Comparison of ENCODE assay signal across 24 cellular contexts in the genomic region with DNA sequence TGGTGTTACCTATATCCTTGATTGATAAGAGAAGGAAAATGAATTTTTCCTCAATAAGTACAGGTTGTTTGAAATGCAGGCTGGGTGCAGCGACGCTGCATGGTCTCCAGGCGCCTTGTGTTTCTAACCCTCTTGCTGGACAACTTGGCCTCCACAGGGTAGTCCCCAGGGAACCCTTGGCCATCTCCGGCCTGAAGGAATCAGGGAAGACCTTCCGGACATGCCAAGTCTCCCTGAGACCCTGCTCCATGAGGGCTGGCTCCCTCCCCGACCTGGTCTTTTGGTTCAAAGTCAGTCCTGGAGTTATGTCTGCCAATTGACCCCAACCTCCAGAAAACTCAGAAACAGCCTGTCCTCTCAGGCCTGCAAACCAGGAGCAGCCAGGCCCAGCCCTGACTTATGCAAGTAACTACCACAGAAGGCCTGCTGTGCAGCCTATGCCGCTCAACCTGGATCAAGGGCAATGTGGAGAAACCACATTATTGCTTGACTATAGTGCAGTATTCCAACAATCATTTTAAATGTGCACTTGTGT.
A peak's percentile ranks its signal among the peaks of the same experiment; 100 is the strongest.
DNase-seq lines count a peak whose midpoint lies in the region; ATAC-seq and TF ChIP-seq lines count a peak whose summit lies in the region.
"Had no signal": no experiment of that assay in that cellular context is flagged by ENCODE, and none has a peak within 500 bp of the region (broad histone marks: within the 10 kb centered on the region; RNA-seq: fewer than 3 reads in every experiment).

No MANE protein-coding gene starts in this region.

- DNase-seq in activated effector memory CD4-positive, alpha-beta T cell treated with anti-CD3 and anti-CD28 coated beads, Interleukin-2, amount 50 U/mL, for 16 hours = peak; percentile 37
- DNase-seq in activated effector memory CD4-positive, alpha-beta T cell treated with Interleukin-2 at 50 U/mL for 16 hours = no peak
- DNase-seq in chondrocyte (ENCODE audit: low spot score) (peak; percentile 75), left lobe of liver (ENCODE audit: low spot score) (peak; percentile 46), thyroid gland (no peak), type B pancreatic cell (ENCODE audit: extremely low spot score, unreplicated experiment) (no peak)
- DNase-seq: 8988T; ACHN; AML-193; BE2C; Calu3; CD4-positive, alpha-beta T cell; CD8-positive, alpha-beta memory T cell; COR-L47; DMS53; DMS79 treated with DMSO at 0.1 percent for 48 hours; GF-D8; GOT3; HFFc6 had no signal

- ATAC-seq in left lobe of liver (no peak), HG03097 (IDR thresholded peaks at IDR 0.05; ENCODE audit: low FRiP score, unreplicated experiment) (no peak)
- ATAC-seq: A549 had no signal

- H3K27me3 Mint-ChIP-seq in chondrocyte (ENCODE audit: low read depth) = no peaks in the 10 kb centered on the region
- no peaks in the 10 kb centered on the region for H3K27me3 Mint-ChIP-seq in type B pancreatic cell
- H3K27me3 Mint-ChIP-seq: CD4-positive, alpha-beta T cell; CD8-positive, alpha-beta memory T cell had no signal

- no peak for TF ChIP-seq POLR2A in thyroid gland (IDR thresholded peaks at IDR 0.05)

- peaks cover 23 to 33% of the 10 kb centered on the region in 2 donors for H3K4me1 ChIP-seq in thyroid gland
- H3K4me1 ChIP-seq: HAP-1 had no signal

- H3K4me3 ChIP-seq in thyroid gland (replicated peaks in 1 of 3) = no peak overlapping the region
- H3K4me3 ChIP-seq: A549; BLaER1 treated with 17β-estradiol and CSF1 and Interleukin-3, amounts not matched to agents 10 nM and 100 nM; HAP-1 had no signal

- H3K36me3 Mint-ChIP-seq in chondrocyte (ENCODE audit: low read depth) (no peaks in the 10 kb centered on the region), type B pancreatic cell (no peaks in the 10 kb centered on the region)

- no peaks in the 10 kb centered on the region for H3K9me3 Mint-ChIP-seq in chondrocyte (ENCODE audit: low read depth)
- H3K9me3 Mint-ChIP-seq in type B pancreatic cell = no peaks in the 10 kb centered on the region
- H3K9me3 Mint-ChIP-seq: CD4-positive, alpha-beta T cell; CD8-positive, alpha-beta memory T cell; HFFc6 had no signal

- H3K4me1 Mint-ChIP-seq in chondrocyte (ENCODE audit: low read depth) (peaks cover 33% of the 10 kb centered on the region), type B pancreatic cell (ENCODE audit: unreplicated experiment) (peaks cover 20% of the 10 kb centered on the region)
- H3K4me1 Mint-ChIP-seq: CD8-positive, alpha-beta memory T cell had no signal

- no peak overlapping the region for H3K27ac Mint-ChIP-seq in chondrocyte (ENCODE audit: unreplicated experiment)
- no peak overlapping the region for H3K27ac Mint-ChIP-seq in type B pancreatic cell
- H3K27ac Mint-ChIP-seq: CD4-positive, alpha-beta T cell; CD8-positive, alpha-beta memory T cell; HFFc6 had no signal

- no peaks in the 10 kb centered on the region for H3K9me3 ChIP-seq in thyroid gland
- H3K9me3 ChIP-seq: A549, BE2C, HAP-1 had no signal

- H3K4me3 Mint-ChIP-seq in chondrocyte (ENCODE audit: unreplicated experiment) (no peak overlapping the region), type B pancreatic cell (no peak overlapping the region)
- H3K4me3 Mint-ChIP-seq: CD14-positive monocyte; CD4-positive, alpha-beta T cell; CD8-positive, alpha-beta memory T cell; HFFc6 had no signal

- 97 to 100% methylated on average over 3 to 6 of the region's 7 CpGs for WGBS in thyroid gland, 2 donors

- H3K27me3 ChIP-seq in thyroid gland = no peaks in the 10 kb centered on the region
- H3K27me3 ChIP-seq: BE2C; BLaER1 treated with 17β-estradiol and CSF1 and Interleukin-3, amounts not matched to agents 10 nM and 100 nM had no signal

- TF ChIP-seq CTCF in chondrocyte (IDR thresholded peaks at IDR 0.05) (no peak), thyroid gland (IDR thresholded peaks at IDR 0.05) (no peak), type B pancreatic cell (conservative IDR thresholded peaks at IDR 0.05) (no peak)

- intact Hi-C loops in thyroid gland (cut with DNase I) = no loop called here

- H3K36me3 ChIP-seq in thyroid gland = no peaks in the 10 kb centered on the region
- H3K36me3 ChIP-seq: BE2C; BLaER1 treated with 17β-estradiol and CSF1 and Interleukin-3, amounts not matched to agents 10 nM and 100 nM; HAP-1 had no signal

- H3K27ac ChIP-seq in thyroid gland = peak overlapping the region in 2 of 3 donors; percentile 81 to 95

Comparison
In these comparisons a context has a peak if more than half of its experiments do, and no peak if none do; other contexts are left out.
1. DNase-seq: peak in activated effector memory CD4-positive, alpha-beta T cell treated with anti-CD3 and anti-CD28 coated beads, Interleukin-2, amount 50 U/mL, for 16 hours (single experiment), chondrocyte (single experiment) and left lobe of liver (single experiment); none in activated effector memory CD4-positive, alpha-beta T cell treated with Interleukin-2 at 50 U/mL for 16 hours (single experiment), thyroid gland (0 of 2) and type B pancreatic cell (single experiment).